In genomic region chr9:123089790-123090189, GRCh38 we compare ENCODE assay signal across 1 cellular context.
TF ChIP-seq lines count a peak whose summit lies in the region.

No MANE protein-coding gene starts in this region.

TF ChIP-seq in GM23338, 12 proteins besides CTCF, POLR2A, EP300 and RAD21 (continued from another document):
- TF ChIP-seq ZNF462 (CRISPR knock-in tag; IDR thresholded peaks at IDR 0.05) = no peak
- TF ChIP-seq EZH2phosphoT487 (IDR thresholded peaks at IDR 0.05; ENCODE audit: unreplicated experiment) = no peak
- no peak for TF ChIP-seq ZNF114 (CRISPR knock-in tag; IDR thresholded peaks at IDR 0.05)
- TF ChIP-seq NANOG (IDR thresholded peaks at IDR 0.05; ENCODE audit: borderline replicate concordance) = no peak
TF ChIP-seq in GM23338: peak in this region for 0.
